Comparison of ENCODE assay signal across 20 cellular contexts in the genomic region with DNA sequence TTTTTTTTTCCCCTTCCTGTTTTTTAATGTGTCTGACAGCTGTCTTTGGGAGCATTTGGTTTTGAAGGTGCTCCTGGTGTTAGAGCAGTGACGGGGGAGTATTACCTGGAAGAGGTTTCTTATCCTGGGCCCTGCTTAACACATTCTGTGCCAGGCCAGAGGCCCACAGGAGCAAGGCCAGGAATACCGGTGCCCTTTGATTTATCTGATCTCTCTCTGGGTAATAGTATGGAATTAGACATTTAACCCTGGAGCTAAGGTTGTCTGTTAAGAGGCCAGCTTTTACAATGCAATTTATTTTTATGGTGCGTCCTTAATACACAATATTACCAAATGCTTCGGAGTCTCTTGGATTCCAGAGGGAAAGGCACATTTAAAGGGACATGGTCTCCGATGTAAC.
"Had no signal": no experiment of that assay in that cellular context is flagged by ENCODE, and none has a peak within 500 bp of the region (broad histone marks: within the 10 kb centered on the region; RNA-seq: fewer than 3 reads in every experiment).

No MANE protein-coding gene starts in this region.

- H3K9me3 Mint-ChIP-seq: activated naive CD4-positive, alpha-beta T cell treated with anti-CD3 and anti-CD28 coated beads, Interleukin-2, amount 10 ng/mL, durations not matched to agents 7 days and 5 days; activated naive CD8-positive, alpha-beta T cell treated with anti-CD3 and anti-CD28 coated beads, Interleukin-2, amount 50 U/mL, for 24 hours had no signal

- H3K9me3 ChIP-seq: esophagus muscularis mucosa, prostate gland, right atrium auricular region, transverse colon, vagina had no signal

- DNase-seq: activated CD4-positive, alpha-beta T cell treated with anti-CD3 and anti-CD28 coated beads, Interleukin-2, amount 50 U/mL, for 1 hour; activated CD4-positive, CD25-positive, alpha-beta regulatory T cell treated with anti-CD3 and anti-CD28 coated beads, Interleukin-2, amount 50 U/mL, for 72 hours; activated CD8-positive, alpha-beta memory T cell treated with anti-CD3 and anti-CD28 coated beads for 24 hours; activated CD8-positive, alpha-beta memory T cell treated with anti-CD3 and anti-CD28 coated beads, Interleukin-2, amount 50 U/mL, for 48 hours; activated effector memory CD4-positive, alpha-beta T cell treated with Interleukin-2 at 50 U/mL for 16 hours; activated naive CD4-positive, alpha-beta T cell treated with anti-CD3 and anti-CD28 coated beads, Interleukin-2, amount 10 ng/mL, durations not matched to agents 7 days and 5 days; activated naive CD8-positive, alpha-beta T cell treated with anti-CD3 and anti-CD28 coated beads, Interleukin-2, amount 50 U/mL, for 24 hours; activated T-cell treated with anti-CD3 and anti-CD28 coated beads, Interleukin-2, amount 50 U/mL, for 48 hours; anterior cingulate cortex; cerebellar nuclear complex; effector memory CD4-positive, alpha-beta T cell; left cardiac atrium; mesendoderm; stimulated activated CD4-positive, alpha-beta T cell treated with anti-CD3 and anti-CD28 coated beads, Interleukin-2, amount 100 ng/mL, for 24 hours; stimulated activated naive CD8-positive, alpha-beta T cell treated with anti-CD3 and anti-CD28 coated beads, Interleukin-15, Interleukin-2, amounts not matched to agents 100 U/mL and 50 U/mL, for 24 hours; transverse colon had no signal

- H3K27me3 Mint-ChIP-seq: activated naive CD8-positive, alpha-beta T cell treated with anti-CD3 and anti-CD28 coated beads, Interleukin-2, amount 50 U/mL, for 24 hours had no signal

- H3K27me3 ChIP-seq: esophagus muscularis mucosa, right atrium auricular region, transverse colon, vagina had no signal

- H3K4me3 Mint-ChIP-seq: activated naive CD4-positive, alpha-beta T cell treated with anti-CD3 and anti-CD28 coated beads, Interleukin-2, amount 10 ng/mL, durations not matched to agents 7 days and 5 days; activated naive CD8-positive, alpha-beta T cell treated with anti-CD3 and anti-CD28 coated beads, Interleukin-2, amount 50 U/mL, for 24 hours had no signal

- H3K27ac ChIP-seq: esophagus muscularis mucosa, prostate gland, right atrium auricular region had no signal

- H3K27ac Mint-ChIP-seq: activated naive CD4-positive, alpha-beta T cell treated with anti-CD3 and anti-CD28 coated beads, Interleukin-2, amount 10 ng/mL, durations not matched to agents 7 days and 5 days; activated naive CD8-positive, alpha-beta T cell treated with anti-CD3 and anti-CD28 coated beads, Interleukin-2, amount 50 U/mL, for 24 hours had no signal

- H3K36me3 ChIP-seq: esophagus muscularis mucosa, prostate gland, right atrium auricular region, transverse colon, vagina had no signal

- H3K4me3 ChIP-seq: prostate gland, right atrium auricular region, transverse colon, vagina had no signal

- ATAC-seq: activated naive CD8-positive, alpha-beta T cell treated with anti-CD3 and anti-CD28 coated beads, Interleukin-2, amount 50 U/mL, for 24 hours; left cardiac atrium; stimulated activated naive CD8-positive, alpha-beta T cell treated with anti-CD3 and anti-CD28 coated beads, Interleukin-15, Interleukin-2, amounts not matched to agents 100 U/mL and 50 U/mL, for 24 hours had no signal
